ENCODE assay signal across 9 cellular contexts in the genomic region with DNA sequence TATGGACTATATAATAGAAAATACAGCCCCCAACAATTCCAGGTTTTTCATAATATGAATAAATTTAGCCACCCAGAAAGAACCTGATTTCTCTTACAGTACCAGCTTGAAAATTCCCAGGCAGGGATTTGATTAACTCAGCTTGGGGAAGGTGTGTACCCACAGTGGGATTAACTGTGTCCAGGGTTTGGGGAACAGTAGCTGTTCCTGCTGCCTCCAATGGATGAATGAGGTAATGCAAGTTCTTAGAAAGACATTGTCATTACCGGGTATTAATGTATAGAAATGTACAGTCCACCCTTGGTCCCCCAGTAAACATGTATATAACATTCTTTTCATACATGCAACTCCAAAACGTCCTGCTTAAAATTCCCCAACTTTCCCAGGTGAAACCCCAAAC.
DNase-seq lines count a peak whose midpoint lies in the region; ATAC-seq and TF ChIP-seq lines count a peak whose summit lies in the region.
"Had no signal": no experiment of that assay in that cellular context is flagged by ENCODE, and none has a peak within 500 bp of the region (broad histone marks: within the 10 kb centered on the region; RNA-seq: fewer than 3 reads in every experiment).

No MANE protein-coding gene starts in this region.

- peaks cover 0 to 1% (median 0%) of the 10 kb centered on the region in 3 donors for H3K27me3 Mint-ChIP-seq in CD14-positive monocyte (ENCODE audit: low read depth in 3 of 3)

- no peak overlapping the region for H3K27ac ChIP-seq in GM23248
- H3K27ac ChIP-seq: skin epidermis had no signal

- no peaks in the 10 kb centered on the region for H3K79me2 ChIP-seq in GM23248 (ENCODE audit: insufficient read depth)

- no peak overlapping the region for H3K27ac Mint-ChIP-seq in CD14-positive monocyte

- H3K4me3 Mint-ChIP-seq in CD14-positive monocyte: no peak overlapping the region

- H3K9me2 ChIP-seq in GM23248 (ENCODE audit: insufficient read depth): no peaks in the 10 kb centered on the region

- H3K36me3 Mint-ChIP-seq in CD14-positive monocyte: no peaks in the 10 kb centered on the region

- no peak overlapping the region for H3K9ac ChIP-seq in GM23248

- intact Hi-C loops in CD14-positive monocyte (cut with micrococcal nuclease): no loop called here

- no peaks in the 10 kb centered on the region for H3K36me3 ChIP-seq in GM23248 (ENCODE audit: low read depth)

- peaks cover 12% of the 10 kb centered on the region; the same call in 1 of the 2 replicates for H3K4me1 ChIP-seq in GM23248 (ENCODE audit: insufficient read depth)

- 43 to 50% methylated on average over 2 of the region's 2 CpGs for WGBS in GM23248 (ENCODE audit: low coverage in 1 of 2, low lambda C conversion rate in 2 of 2, missing lambda C conversion rate in 2 of 2), 2 experiments

- no peaks in the 10 kb centered on the region for H4K20me1 ChIP-seq in GM23248 (ENCODE audit: insufficient read depth)

- H3K9me3 Mint-ChIP-seq in CD14-positive monocyte: peaks cover 0 to 6% (median 2%) of the 10 kb centered on the region in 7 donors

- H3K4me3 ChIP-seq in GM23248 (no peak overlapping the region), foreskin fibroblast (ENCODE audit: low read depth in 1 of 2, low read length in 2 of 2) (no peak overlapping the region)
- H3K4me3 ChIP-seq: skin epidermis had no signal

- ATAC-seq in GM19452 (IDR thresholded peaks at IDR 0.05; ENCODE audit: unreplicated experiment): no peak

- no peaks in the 10 kb centered on the region for H3K27me3 ChIP-seq in GM23248 (replicated peaks; ENCODE audit: insufficient read depth)

- peak; percentile 12 for TF ChIP-seq CTCF in GM10248 (IDR thresholded peaks at IDR 0.05; ENCODE audit: control extremely low read depth, extremely low read depth, low read depth, missing control alignments)
- TF ChIP-seq CTCF in foreskin fibroblast (IDR thresholded peaks at IDR 0.05; ENCODE audit: low read depth, low read length): peak; percentile 5
- no peak for TF ChIP-seq CTCF in CD14-positive monocyte (IDR thresholded peaks at IDR 0.05)

- H3K9me3 ChIP-seq in GM23248 (ENCODE audit: low read depth): no peaks in the 10 kb centered on the region

- POLR2A ChIA-PET in GM10248 (lab: Yijun Ruan, JAX): no interaction called here

- in situ Hi-C loops in GM23248 (cut with MboI): no loop called here

- H2AFZ ChIP-seq in GM23248: no peak overlapping the region

- no peak overlapping the region for H3K4me2 ChIP-seq in GM23248 (ENCODE audit: unreplicated experiment)

- H3K4me1 Mint-ChIP-seq in CD14-positive monocyte: no peaks in the 10 kb centered on the region

- DNase-seq in GM10248 (ENCODE audit: extremely low spot score): no peak
- DNase-seq in GM23248: peak; percentile 13
- peak; percentile 37 for DNase-seq in LoVo (ENCODE audit: low spot score)
- peak in 1 of 2 donors; percentile 16 for DNase-seq in foreskin fibroblast
- no peak for DNase-seq in stimulated activated CD4-positive, alpha-beta T cell treated with anti-CD3 and anti-CD28 coated beads, Interleukin-15, amount 100 ng/mL, for 24 hours
- DNase-seq in GF-D8 (lab: John Stamatoyannopoulos, UW): no peak
- DNase-seq in CD14-positive monocyte (ENCODE audit: low spot score): no peak

- CTCF ChIA-PET in GM10248 (lab: Yijun Ruan, JAX): interaction anchor here (0.9 to 1.0 kb wide), 2 partner anchors 10 to 59 kb away, joined by 3 read pairs; no protein-coding TSS in a partner anchor

- peaks cover 8% of the 10 kb centered on the region for H3F3A ChIP-seq in GM23248 (ENCODE audit: insufficient read depth)

Comparison
In these comparisons a context has a peak if more than half of its experiments do, and no peak if none do; other contexts are left out.
1. DNase-seq: peak in GM23248 (single experiment) and LoVo (single experiment); none in GM10248 (single experiment), stimulated activated CD4-positive, alpha-beta T cell treated with anti-CD3 and anti-CD28 coated beads, Interleukin-15, amount 100 ng/mL, for 24 hours (single experiment), GF-D8 (single experiment) and CD14-positive monocyte (single experiment).